In the genomic region with DNA sequence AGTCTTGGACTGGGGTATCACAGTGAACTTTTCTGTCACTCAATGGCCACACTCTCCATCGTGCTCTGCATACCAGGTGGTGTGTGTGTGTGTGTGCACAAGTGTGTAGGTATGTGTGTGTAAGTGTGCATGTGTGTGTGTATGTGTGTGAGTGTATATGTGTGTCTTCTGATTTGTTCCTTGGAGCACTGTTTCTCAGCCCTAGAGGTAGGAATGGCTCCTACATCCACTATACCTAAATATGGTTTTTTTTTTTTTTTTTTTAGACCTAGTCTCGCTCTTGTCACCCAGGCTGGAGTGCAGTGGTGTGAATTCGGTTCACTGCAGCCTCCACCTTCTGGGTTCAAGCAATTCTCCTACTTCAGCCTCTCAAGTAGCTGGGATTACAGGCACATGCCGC, we compare ENCODE assay signal across 21 cellular contexts.
DNase-seq lines count a peak whose midpoint lies in the region; ATAC-seq, FAIRE-seq and TF ChIP-seq lines count a peak whose summit lies in the region.
"Had no signal": no experiment of that assay in that cellular context is flagged by ENCODE, and none has a peak within 500 bp of the region (broad histone marks: within the 10 kb centered on the region; RNA-seq: fewer than 3 reads in every experiment).

No MANE protein-coding gene starts in this region.

- H3K36me3 Mint-ChIP-seq in endodermal cell (ENCODE audit: low read depth), result no peaks in the 10 kb centered on the region

- no peaks in the 10 kb centered on the region for H3K36me3 ChIP-seq in HCT116 (ENCODE audit: control insufficient read depth in 1 of 2, insufficient read depth in 2 of 2, low read length in 2 of 2)
- H3K36me3 ChIP-seq in endodermal cell (ENCODE audit: control insufficient read depth, insufficient read depth, low read length), result no peaks in the 10 kb centered on the region
- no peaks in the 10 kb centered on the region for H3K36me3 ChIP-seq in liver (ENCODE audit: control insufficient read depth in 4 of 4, insufficient read depth in 3 of 4, low read depth in 1 of 4, low read length in 3 of 4)
- H3K36me3 ChIP-seq in sigmoid colon, result no peaks in the 10 kb centered on the region
- H3K36me3 ChIP-seq: BLaER1, Peyer's patch had no signal

- no peaks in the 10 kb centered on the region for H3K9me2 ChIP-seq in HCT116 (ENCODE audit: insufficient read depth)

- RAD21 ChIA-PET in HCT116 (lab: Charles Lee; ENCODE audit: low non-redundant PET in 1 of 2, low total read pairs in 2 of 2, uncharacterized antibody in 2 of 2, unreplicated experiment in 2 of 2), result no interaction called here

- H3K4me3 Mint-ChIP-seq in endodermal cell, result no peak overlapping the region
- H3K4me3 Mint-ChIP-seq: CD4-positive, alpha-beta T cell had no signal

- no peak overlapping the region for H3K4me3 ChIP-seq in A549
- H3K4me3 ChIP-seq in HCT116 (replicated peaks in 1 of 2; ENCODE audit: low read depth in 1 of 2, low read length in 2 of 2), result no peak overlapping the region
- H3K4me3 ChIP-seq in endodermal cell (ENCODE audit: low read length), result no peak overlapping the region
- no peak overlapping the region for H3K4me3 ChIP-seq in liver (ENCODE audit: low read depth in 1 of 3, low read length in 3 of 3)
- H3K4me3 ChIP-seq in sigmoid colon, result no peak overlapping the region
- H3K4me3 ChIP-seq: BLaER1, Peyer's patch had no signal

- no TSS peak for BruUV-seq in HCT116 (replicated peaks; lab: Mats Ljungman, UMichigan)

- FAIRE-seq in A549 (lab: Jason Lieb, UNC), result no peak

- H3K27me3 ChIP-seq in HCT116 (ENCODE audit: insufficient read depth, low read length), result no peaks in the 10 kb centered on the region
- H3K27me3 ChIP-seq in endodermal cell (ENCODE audit: control insufficient read depth, insufficient read depth, low read length, poor library complexity, severe bottlenecking), result no peaks in the 10 kb centered on the region
- no peaks in the 10 kb centered on the region for H3K27me3 ChIP-seq in liver (ENCODE audit: control insufficient read depth in 4 of 4, insufficient read depth in 4 of 4, low read length in 3 of 4)
- no peaks in the 10 kb centered on the region for H3K27me3 ChIP-seq in sigmoid colon
- H3K27me3 ChIP-seq: BLaER1, Peyer's patch had no signal

- H3K4me1 ChIP-seq in A549 (no peaks in the 10 kb centered on the region), HCT116 (ENCODE audit: control insufficient read depth in 1 of 2, insufficient read depth in 2 of 2, low read length in 2 of 2) (no peaks in the 10 kb centered on the region), endodermal cell (ENCODE audit: control insufficient read depth, insufficient read depth, low read length) (no peaks in the 10 kb centered on the region), liver (ENCODE audit: control insufficient read depth in 4 of 4, insufficient read depth in 4 of 4, low read length in 3 of 4) (no peaks in the 10 kb centered on the region), sigmoid colon (no peaks in the 10 kb centered on the region)
- H3K4me1 ChIP-seq: BLaER1, Peyer's patch had no signal

- POLR2A ChIA-PET in A549 (lab: Yijun Ruan, JAX) (no interaction called here), HCT116 (lab: Charles Lee) (no interaction called here)

- no peak for TF ChIP-seq EP300 in A549 (IDR thresholded peaks at IDR 0.05)
- no peak for TF ChIP-seq EP300 in sigmoid colon (IDR thresholded peaks at IDR 0.05)

- H3K9ac ChIP-seq in HCT116 (ENCODE audit: low read length), result no peak overlapping the region
- no peak overlapping the region for H3K9ac ChIP-seq in endodermal cell (ENCODE audit: extremely low read depth, low read length, poor library complexity, severe bottlenecking)
- H3K9ac ChIP-seq in liver (ENCODE audit: low read depth in 1 of 2, low read length in 2 of 2), result no peak overlapping the region
- H3K9ac ChIP-seq: BLaER1, KMS-11 had no signal

- H3K27ac Mint-ChIP-seq in endodermal cell, result no peak overlapping the region
- H3K27ac Mint-ChIP-seq: CD4-positive, alpha-beta T cell had no signal

- TF ChIP-seq CTCF in A549 (IDR thresholded peaks at IDR 0.05) (no peak), HCT116 (IDR thresholded peaks at IDR 0.05 in 2 of 3, conservative IDR thresholded peaks at IDR 0.05 in 1 of 3; ENCODE audit: borderline replicate concordance in 1 of 3, insufficient read depth in 1 of 3, low read depth in 2 of 3, low read length in 2 of 3) (peak in 2 of 3 experiments; percentile 17 to 32; a peak in 3 of 6 replicates), endodermal cell (conservative IDR thresholded peaks at IDR 0.05) (peak; percentile 41), liver (IDR thresholded peaks at IDR 0.05; ENCODE audit: low read depth, low read length, missing input control) (peak; percentile 4), sigmoid colon (IDR thresholded peaks at IDR 0.05) (no peak)

- no peaks in the 10 kb centered on the region for H4K20me1 ChIP-seq in HCT116 (ENCODE audit: insufficient read depth)
- H4K20me1 ChIP-seq: BLaER1 had no signal

- peak; percentile 19 to 47; a peak in 3 of 6 replicates for ATAC-seq in A549
- no peak; the same call in 1 of the 2 replicates for ATAC-seq in HCT116
- no peak for ATAC-seq in esophagus mucosa

- H3K27ac ChIP-seq in A549 (no peak overlapping the region), HCT116 (ENCODE audit: low read depth, low read length) (no peak overlapping the region), endodermal cell (ENCODE audit: low read depth, low read length) (no peak overlapping the region), liver (ENCODE audit: low read depth in 1 of 2, low read length in 2 of 2) (no peak overlapping the region), sigmoid colon (no peak overlapping the region)
- H3K27ac ChIP-seq: BLaER1, HL-60, KMS-11, Peyer's patch had no signal

- H3K79me2 ChIP-seq in HCT116 (ENCODE audit: insufficient read depth, low read length), result no peaks in the 10 kb centered on the region

- no peak for TF ChIP-seq POLR2A in A549 (IDR thresholded peaks at IDR 0.05; ENCODE audit: low read length)
- no peak for TF ChIP-seq POLR2A in HCT116 (IDR thresholded peaks at IDR 0.05; ENCODE audit: borderline replicate concordance, extremely low read depth, insufficient read depth, insufficient read length)
- no peak for TF ChIP-seq POLR2A in sigmoid colon (IDR thresholded peaks at IDR 0.05)

- no peaks in the 10 kb centered on the region for H3K27me3 Mint-ChIP-seq in endodermal cell (ENCODE audit: insufficient read depth)
- H3K27me3 Mint-ChIP-seq: CD4-positive, alpha-beta T cell had no signal

- peaks cover 8% of the 10 kb centered on the region for H3K4me1 Mint-ChIP-seq in endodermal cell

- DNase-seq in A549 (ENCODE audit: low read depth in 1 of 2, low spot score in 1 of 2), result peak in 1 of 2 experiments; percentile 4
- DNase-seq in HCT116 (ENCODE audit: low read depth, low spot score), result no peak
- no peak for DNase-seq in endodermal cell
- DNase-seq in sigmoid colon, result no peak
- no peak for DNase-seq in NCI-H446 (lab: John Stamatoyannopoulos, UW)
- no peak for DNase-seq in effector CD4-positive, alpha-beta T cell
- DNase-seq: CD4-positive, alpha-beta T cell; COR-L47; DMS79; NCI-H1105; NCI-H146; NCI-H2029; NCI-H226; NCI-H524; NCI-H82; Peyer's patch had no signal

- H3K9me3 ChIP-seq in A549 (no peaks in the 10 kb centered on the region), HCT116 (ENCODE audit: control insufficient read depth in 1 of 2, insufficient read depth in 1 of 2, low read depth in 1 of 2, low read length in 2 of 2) (no peaks in the 10 kb centered on the region), endodermal cell (ENCODE audit: control insufficient read depth, low read length) (no peaks in the 10 kb centered on the region), liver (ENCODE audit: control insufficient read depth in 4 of 4, low read length in 3 of 4) (no peaks in the 10 kb centered on the region), sigmoid colon (no peaks in the 10 kb centered on the region)
- H3K9me3 ChIP-seq: BLaER1, Peyer's patch had no signal

- H3K9me3 Mint-ChIP-seq in endodermal cell, result peaks cover 26% of the 10 kb centered on the region

- TF ChIP-seq RAD21 in A549 (conservative IDR thresholded peaks at IDR 0.05 in 1 of 2, IDR thresholded peaks at IDR 0.05 in 1 of 2) (no peak), HCT116 (IDR thresholded peaks at IDR 0.05; ENCODE audit: low read depth) (no peak), liver (IDR thresholded peaks at IDR 0.05) (no peak)

- H2AFZ ChIP-seq in HCT116 (ENCODE audit: low read depth, low read length, poor library complexity, severe bottlenecking), result no peak overlapping the region

- CTCF ChIA-PET in A549 (lab: Yijun Ruan, JAX) (no interaction called here), HCT116 (lab: Charles Lee) (no interaction called here)

- H3K4me2 ChIP-seq in A549, result no peak overlapping the region
- H3K4me2 ChIP-seq in HCT116 (ENCODE audit: low read length), result no peak overlapping the region
- H3K4me2 ChIP-seq: BLaER1, KMS-11 had no signal

- intact Hi-C loops in HCT116 (cut with micrococcal nuclease), result no loop called here
- intact Hi-C loops in sigmoid colon (cut with DNase I), result no loop called here

- WGBS in A549 (ENCODE audit: missing lambda C conversion rate), result 38% methylated on average over 4 of the region's 4 CpGs
- WGBS in endodermal cell (ENCODE audit: insufficient coverage in 1 of 2, insufficient read length in 1 of 2), 2 experiments, result 92% methylated on average over 4 of the region's 4 CpGs; no CpG with 5 or more reads in 1 of the 2 experiments
- WGBS in liver, result 89% methylated on average over 4 of the region's 4 CpGs
- 87 to 90% methylated on average over 4 of the region's 4 CpGs for WGBS in sigmoid colon, 2 donors

TF ChIP-seq in A549, 52 proteins besides CTCF, POLR2A, EP300 and RAD21 (continues in another document):
- TF ChIP-seq CBX8 (IDR thresholded peaks at IDR 0.05), result no peak

TF ChIP-seq in HCT116, 20 proteins besides CTCF, POLR2A, EP300 and RAD21 (continues in another document):
- TF ChIP-seq ATF3 (IDR thresholded peaks at IDR 0.05), result no peak
- no peak for TF ChIP-seq YY1 (IDR thresholded peaks at IDR 0.05; ENCODE audit: extremely low read depth, insufficient replicate concordance, low read depth, low read length)
- TF ChIP-seq ZFX (IDR thresholded peaks at IDR 0.05), result no peak
- no peak for TF ChIP-seq FOSL1 (IDR thresholded peaks at IDR 0.05; ENCODE audit: low read depth)
- no peak for TF ChIP-seq ZNF274 (IDR thresholded peaks at IDR 0.05; ENCODE audit: low read depth, low read length)

TF ChIP-seq in liver, 16 proteins besides CTCF, POLR2A, EP300 and RAD21 (continues in another document):
- no peak for TF ChIP-seq TAF1 (conservative IDR thresholded peaks at IDR 0.05)
- no peak for TF ChIP-seq FOXA2 (IDR thresholded peaks at IDR 0.05)
- TF ChIP-seq HNF4G (IDR thresholded peaks at IDR 0.05), result no peak
- no peak for TF ChIP-seq MAX (IDR thresholded peaks at IDR 0.05)

Comparison
In these comparisons a context has a peak if more than half of its experiments do, and no peak if none do; other contexts are left out.
1. ATAC-seq: peak in A549 (2 of 2); none in HCT116 (single experiment) and esophagus mucosa (single experiment).
2. CTCF ChIP-seq: peak in HCT116 (2 of 3), endodermal cell (single experiment) and liver (single experiment); none in A549 (single experiment) and sigmoid colon (0 of 4).
3. Of the 6 proteins assayed by ChIP-seq in both A549 and HCT116: peak only in A549: none; only in HCT116: CTCF; in both: none; in neither: 5.